In the genomic region with DNA sequence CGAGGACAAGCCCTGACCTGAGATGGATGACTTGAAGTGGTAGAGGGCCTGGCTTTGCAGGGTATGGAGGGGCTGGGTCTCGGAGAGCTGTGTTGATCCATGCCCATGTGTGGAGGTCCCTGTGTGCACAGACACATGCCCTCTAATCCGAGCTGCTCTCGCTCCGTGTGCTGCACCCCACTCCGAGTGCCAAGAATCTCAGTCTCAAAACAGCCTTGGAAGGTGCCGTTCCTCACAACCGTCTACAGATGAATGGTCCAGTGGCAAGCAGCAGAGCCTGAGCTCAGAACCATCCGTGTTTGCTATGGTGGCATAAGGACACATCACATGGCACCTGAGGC, we compare ENCODE assay signal across 1 cellular context.
TF ChIP-seq lines count a peak whose summit lies in the region.

No MANE protein-coding gene starts in this region.

TF ChIP-seq in IMR-90, 13 proteins besides CTCF, POLR2A, EP300 and RAD21 (continued from another document):
- TF ChIP-seq RCOR1 (IDR thresholded peaks at IDR 0.05; ENCODE audit: insufficient replicate concordance, low read length), result no peak
- TF ChIP-seq, protein P1, sequence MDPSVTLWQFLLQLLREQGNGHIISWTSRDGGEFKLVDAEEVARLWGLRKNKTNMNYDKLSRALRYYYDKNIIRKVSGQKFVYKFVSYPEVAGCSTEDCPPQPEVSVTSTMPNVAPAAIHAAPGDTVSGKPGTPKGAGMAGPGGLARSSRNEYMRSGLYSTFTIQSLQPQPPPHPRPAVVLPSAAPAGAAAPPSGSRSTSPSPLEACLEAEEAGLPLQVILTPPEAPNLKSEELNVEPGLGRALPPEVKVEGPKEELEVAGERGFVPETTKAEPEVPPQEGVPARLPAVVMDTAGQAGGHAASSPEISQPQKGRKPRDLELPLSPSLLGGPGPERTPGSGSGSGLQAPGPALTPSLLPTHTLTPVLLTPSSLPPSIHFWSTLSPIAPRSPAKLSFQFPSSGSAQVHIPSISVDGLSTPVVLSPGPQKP (IDR thresholded peaks at IDR 0.05; ENCODE audit: borderline replicate concordance, low read depth, low read length), result no peak
- TF ChIP-seq, protein P2, sequence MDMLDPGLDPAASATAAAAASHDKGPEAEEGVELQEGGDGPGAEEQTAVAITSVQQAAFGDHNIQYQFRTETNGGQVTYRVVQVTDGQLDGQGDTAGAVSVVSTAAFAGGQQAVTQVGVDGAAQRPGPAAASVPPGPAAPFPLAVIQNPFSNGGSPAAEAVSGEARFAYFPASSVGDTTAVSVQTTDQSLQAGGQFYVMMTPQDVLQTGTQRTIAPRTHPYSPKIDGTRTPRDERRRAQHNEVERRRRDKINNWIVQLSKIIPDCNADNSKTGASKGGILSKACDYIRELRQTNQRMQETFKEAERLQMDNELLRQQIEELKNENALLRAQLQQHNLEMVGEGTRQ (IDR thresholded peaks at IDR 0.05; ENCODE audit: low read depth, low read length), result no peak
